ENCODE assay signal across 17 cellular contexts in the genomic region with DNA sequence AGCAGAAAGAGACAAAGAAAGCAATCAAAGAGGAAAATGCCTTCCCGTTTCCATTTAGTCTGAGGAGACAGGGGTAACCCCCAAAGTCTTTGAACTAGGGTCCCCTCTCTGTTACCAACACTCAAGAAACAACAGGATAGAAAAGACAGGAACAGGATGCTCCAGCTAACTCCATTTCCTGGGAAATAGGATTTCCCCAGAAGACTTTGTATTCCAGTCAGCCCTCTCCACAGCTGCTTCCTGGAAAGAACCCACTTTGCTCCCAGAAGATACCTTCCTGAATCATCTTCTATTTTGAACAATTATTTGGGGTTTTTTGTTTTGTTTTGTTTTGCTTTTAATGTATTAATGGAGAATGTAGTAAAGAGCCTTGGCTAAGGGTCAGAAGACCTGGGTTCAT. TPM values are rescaled to one million over a fixed set of nuclear protein-coding genes. Genes with fewer than 3 reads are reported as not detected.
DNase-seq lines count a peak whose midpoint lies in the region; ATAC-seq and TF ChIP-seq lines count a peak whose summit lies in the region.
"Had no signal": no experiment of that assay in that cellular context is flagged by ENCODE, and none has a peak within 500 bp of the region (broad histone marks: within the 10 kb centered on the region; RNA-seq: fewer than 3 reads in every experiment).

No MANE protein-coding gene starts in this region.

- TF ChIP-seq CTCF in WTC11 (IDR thresholded peaks at IDR 0.05) (no peak), endothelial cell (IDR thresholded peaks at IDR 0.05; ENCODE audit: unreplicated experiment) (no peak)

- H3K27ac Mint-ChIP-seq in activated T-cell treated with anti-CD3 and anti-CD28 coated beads, Interleukin-2, amount 50 U/mL, for 72 hours, result peak overlapping the region; percentile 47
- H3K27ac Mint-ChIP-seq in WTC11 (0 out of 2 replicates have a peak overlapping the region, but pooled peaks have one; percentile 61), endothelial cell (ENCODE audit: unreplicated experiment) (peak overlapping the region; percentile 98)
- H3K27ac Mint-ChIP-seq: B cell; CD4-positive, CD25-positive, alpha-beta regulatory T cell; CD8-positive, alpha-beta T cell had no signal

- H3K27me3 Mint-ChIP-seq in activated T-cell treated with anti-CD3 and anti-CD28 coated beads, Interleukin-2, amount 50 U/mL, for 72 hours (ENCODE audit: low read depth), result no peaks in the 10 kb centered on the region
- no peaks in the 10 kb centered on the region for H3K27me3 Mint-ChIP-seq in activated T-cell treated with anti-CD3 and anti-CD28 coated beads, Interleukin-2, amount 50 U/mL, for 4 hours (ENCODE audit: low read depth)
- H3K27me3 Mint-ChIP-seq in WTC11 (ENCODE audit: low read depth) (no peaks in the 10 kb centered on the region), endothelial cell (ENCODE audit: unreplicated experiment) (peaks cover 4% of the 10 kb centered on the region)
- H3K27me3 Mint-ChIP-seq: B cell had no signal

- no peak overlapping the region for H3K4me3 Mint-ChIP-seq in activated T-cell treated with anti-CD3 and anti-CD28 coated beads, Interleukin-2, amount 50 U/mL, for 72 hours
- no peak overlapping the region for H3K4me3 Mint-ChIP-seq in activated T-cell treated with anti-CD3 and anti-CD28 coated beads, Interleukin-2, amount 50 U/mL, for 4 hours
- H3K4me3 Mint-ChIP-seq in WTC11, result peak overlapping the region; percentile 60
- no peak overlapping the region for H3K4me3 Mint-ChIP-seq in endothelial cell (ENCODE audit: unreplicated experiment)
- H3K4me3 Mint-ChIP-seq: B cell; CD4-positive, CD25-positive, alpha-beta regulatory T cell; CD8-positive, alpha-beta T cell had no signal

- no peaks in the 10 kb centered on the region for H3K9me3 Mint-ChIP-seq in activated T-cell treated with anti-CD3 and anti-CD28 coated beads, Interleukin-2, amount 50 U/mL, for 72 hours
- H3K9me3 Mint-ChIP-seq in activated T-cell treated with anti-CD3 and anti-CD28 coated beads, Interleukin-2, amount 50 U/mL, for 4 hours, result no peaks in the 10 kb centered on the region
- H3K9me3 Mint-ChIP-seq in WTC11 (no peaks in the 10 kb centered on the region), endothelial cell (ENCODE audit: unreplicated experiment) (no peaks in the 10 kb centered on the region)
- H3K9me3 Mint-ChIP-seq: CD4-positive, CD25-positive, alpha-beta regulatory T cell; CD8-positive, alpha-beta T cell had no signal

- no peaks in the 10 kb centered on the region for H3K4me1 Mint-ChIP-seq in activated T-cell treated with anti-CD3 and anti-CD28 coated beads, Interleukin-2, amount 50 U/mL, for 72 hours (ENCODE audit: low read depth)
- H3K4me1 Mint-ChIP-seq in activated T-cell treated with anti-CD3 and anti-CD28 coated beads, Interleukin-2, amount 50 U/mL, for 4 hours (ENCODE audit: low read depth), result no peaks in the 10 kb centered on the region
- peaks cover 13% of the 10 kb centered on the region for H3K4me1 Mint-ChIP-seq in WTC11
- H3K4me1 Mint-ChIP-seq in endothelial cell (ENCODE audit: unreplicated experiment), result peaks cover 86% of the 10 kb centered on the region
- H3K4me1 Mint-ChIP-seq: B cell had no signal

- POLR2A ChIA-PET in WTC11 (lab: Charles Lee), result no interaction called here

- DNase-seq in activated T-cell treated with anti-CD3 and anti-CD28 coated beads, Interleukin-2, amount 50 U/mL, for 72 hours, result no peak
- no peak for DNase-seq in activated T-cell treated with anti-CD3 and anti-CD28 coated beads, Interleukin-2, amount 50 U/mL, for 4 hours
- DNase-seq in WTC11 (ENCODE audit: low spot score) (no peak), endothelial cell (ENCODE audit: low spot score) (no peak), COLO668 (lab: John Stamatoyannopoulos, UW; ENCODE audit: unreplicated experiment) (no peak), iPS-NIHi7 (ENCODE audit: extremely low spot score) (no peak)
- DNase-seq: CD4-positive, CD25-positive, alpha-beta regulatory T cell; CD8-positive, alpha-beta T cell; DMS 273 treated with DMSO at 0.1 percent for 48 hours; DMS79; EL; GDM1; GM23248; H7 had no signal

- ATAC-seq in activated T-cell treated with anti-CD3 and anti-CD28 coated beads, Interleukin-2, amount 50 U/mL, for 72 hours (replicated peaks in 1 of 2), result no peak
- no peak for ATAC-seq in activated T-cell treated with anti-CD3 and anti-CD28 coated beads, Interleukin-2, amount 50 U/mL, for 4 hours
- ATAC-seq in WTC11, result no peak
- ATAC-seq: CD8-positive, alpha-beta T cell; GM12878; HCT116 had no signal

- CTCF ChIA-PET in WTC11 (lab: Charles Lee), result interaction anchor here (1.0 to 1.4 kb wide), 2 partner anchors 19 to 50 kb away, joined by 5 read pairs; no protein-coding TSS in a partner anchor

- no peaks in the 10 kb centered on the region for H3K36me3 Mint-ChIP-seq in activated T-cell treated with anti-CD3 and anti-CD28 coated beads, Interleukin-2, amount 50 U/mL, for 72 hours (ENCODE audit: insufficient read depth in 2 of 2)
- peaks cover 17% of the 10 kb centered on the region for H3K36me3 Mint-ChIP-seq in activated T-cell treated with anti-CD3 and anti-CD28 coated beads, Interleukin-2, amount 50 U/mL, for 4 hours (ENCODE audit: insufficient read depth)
- peaks cover 8% of the 10 kb centered on the region; the same call in 1 of the 2 replicates for H3K36me3 Mint-ChIP-seq in WTC11
- H3K36me3 Mint-ChIP-seq in endothelial cell (ENCODE audit: low read depth, unreplicated experiment), result peaks cover 67% of the 10 kb centered on the region

TF ChIP-seq in WTC11, 78 proteins besides CTCF, POLR2A, EP300 and RAD21:
- TF ChIP-seq, protein P1, sequence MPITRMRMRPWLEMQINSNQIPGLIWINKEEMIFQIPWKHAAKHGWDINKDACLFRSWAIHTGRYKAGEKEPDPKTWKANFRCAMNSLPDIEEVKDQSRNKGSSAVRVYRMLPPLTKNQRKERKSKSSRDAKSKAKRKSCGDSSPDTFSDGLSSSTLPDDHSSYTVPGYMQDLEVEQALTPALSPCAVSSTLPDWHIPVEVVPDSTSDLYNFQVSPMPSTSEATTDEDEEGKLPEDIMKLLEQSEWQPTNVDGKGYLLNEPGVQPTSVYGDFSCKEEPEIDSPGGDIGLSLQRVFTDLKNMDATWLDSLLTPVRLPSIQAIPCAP (CRISPR knock-in tag; IDR thresholded peaks at IDR 0.05), result no peak

RNA-seq across cellular contexts. Expression of a gene that starts 56.0 kb away (rescaled TPM):
- 1 to 10 TPM; 8.3 to 9.7 TPM for total RNA-seq in activated T-cell treated with anti-CD3 and anti-CD28 coated beads, Interleukin-2, amount 50 U/mL, for 72 hours
- total RNA-seq in activated T-cell treated with anti-CD3 and anti-CD28 coated beads, Interleukin-2, amount 50 U/mL, for 4 hours, result 1 to 10 TPM; 2.0 to 2.9 (median 2.6) TPM
- total RNA-seq in WTC11 (2021) (14.7 to 18.2 TPM (median 15.7 TPM) in 3 replicates), endothelial cell (ENCODE audit: unreplicated experiment) (200 TPM)

Comparison
In these comparisons a context has a peak if more than half of its experiments do, and no peak if none do; other contexts are left out.
1. H3K27ac Mint-ChIP-seq: peak in every context shown above with its lines; median percentile 98 in endothelial cell; 61 in WTC11; 47 in activated T-cell treated with anti-CD3 and anti-CD28 coated beads, Interleukin-2, amount 50 U/mL, for 72 hours.
2. RNA of a gene that starts 56.0 kb away (total RNA-seq): 200 TPM in endothelial cell (single experiment); 14.7 to 18.2 TPM in WTC11, 8.3 to 9.7 TPM in activated T-cell treated with anti-CD3 and anti-CD28 coated beads, Interleukin-2, amount 50 U/mL, for 72 hours and 2.0 to 2.9 TPM in activated T-cell treated with anti-CD3 and anti-CD28 coated beads, Interleukin-2, amount 50 U/mL, for 4 hours; every median in the first group is over 10 times any median in the second.